Comparison of ENCODE assay signal across 34 cellular contexts in genomic region chr5:65411356-65411755, GRCh38.
"Had no signal": no experiment of that assay in that cellular context is flagged by ENCODE, and none has a peak within 500 bp of the region (broad histone marks: within the 10 kb centered on the region; RNA-seq: fewer than 3 reads in every experiment).

No MANE protein-coding gene starts in this region.

- H3K27me3 ChIP-seq: MG63 had no signal

- H3K27ac ChIP-seq: KMS-11 had no signal

- H3K4me3 ChIP-seq: MG63 had no signal

- DNase-seq: Karpas-422, Kasumi-1, MG63, MM.1S, NCI-H1048, NCI-H1092, NCI-H1092 treated with DMSO at 0.1 percent for 48 hours, NCI-H1105, NCI-H1105 treated with DMSO at 0.1 percent for 48 hours, NCI-H1417, NCI-H1417 treated with DMSO at 0.1 percent for 48 hours, NCI-H1436, NCI-H1436 treated with DMSO at 0.1 percent for 48 hours, NCI-H146, NCI-H1694, NCI-H1694 treated with DMSO at 0.1 percent for 48 hours, NCI-H187, NCI-H187 treated with DMSO at 0.1 percent for 48 hours, NCI-H1930, NCI-H2029, NCI-H2029 treated with DMSO at 0.1 percent for 48 hours, NCI-H2081, NCI-H2081 treated with DMSO at 0.1 percent for 48 hours, NCI-H2107, NCI-H2171, NCI-H2171 treated with DMSO at 0.1 percent for 48 hours, NCI-H2227 treated with DMSO at 0.1 percent for 48 hours, NCI-H226, NCI-H345, NCI-H446, NCI-H446 treated with DMSO at 0.1 percent for 48 hours, NCI-H510A, NCI-H510A treated with DMSO at 0.1 percent for 48 hours had no signal

- H3K4me2 ChIP-seq: KMS-11 had no signal

- H3K9ac ChIP-seq: KMS-11 had no signal
